8 cellular contexts compared by ENCODE assay signal in genomic region chr17:42133461-42134041, GRCh38. TPM values are rescaled to one million over a fixed set of nuclear protein-coding genes. Genes with fewer than 3 reads are reported as not detected.
A peak's percentile ranks its signal among the peaks of the same experiment; 100 is the strongest.
DNase-seq lines count a peak whose midpoint lies in the region; ATAC-seq and TF ChIP-seq lines count a peak whose summit lies in the region.

No MANE protein-coding gene starts in this region.

- peaks cover 0 to 6% of the 10 kb centered on the region in 2 donors for H3K36me3 ChIP-seq in body of pancreas (replicated peaks in 1 of 2; ENCODE audit: insufficient read depth in 1 of 2, low read depth in 2 of 2)
- peaks cover 4 to 41% of the 10 kb centered on the region in 2 donors for H3K36me3 ChIP-seq in psoas muscle (ENCODE audit: insufficient read depth in 1 of 2, low read depth in 1 of 2)

- WGBS in body of pancreas, 2 donors, result 0 to 14% methylated on average over 3 to 4 of the region's 4 CpGs
- WGBS in psoas muscle, 3 donors, result 17 to 25% (median 22%) methylated on average over 4 of the region's 4 CpGs

- H3K4me3 ChIP-seq in body of pancreas, result no peak overlapping the region
- no peak overlapping the region for H3K4me3 ChIP-seq in psoas muscle

- H3K27ac ChIP-seq in body of pancreas (peak overlapping the region; percentile 85 to 93 (median 88)), psoas muscle (peak overlapping the region; percentile 59)

- intact Hi-C loops in body of pancreas (cut with DNase I) (no loop called here), psoas muscle (cut with DNase I) (loop anchor here in 1 of 2 donors (10.0 kb wide), 1 partner anchor 141 kb away; the partner anchor contains the start of gene STAT5B)

- TF ChIP-seq CTCF in body of pancreas (IDR thresholded peaks at IDR 0.05), result no peak
- no peak for TF ChIP-seq CTCF in psoas muscle (IDR thresholded peaks at IDR 0.05)

- ATAC-seq in GM21576 (IDR thresholded peaks at IDR 0.05; ENCODE audit: unreplicated experiment) (peak; percentile 47), body of pancreas (peak; percentile 34), psoas muscle (peak; percentile 42 to 67 (median 50)), HG03521 (IDR thresholded peaks at IDR 0.05; ENCODE audit: unreplicated experiment) (no peak)

- peaks cover 76% of the 10 kb centered on the region for H3K4me1 ChIP-seq in body of pancreas
- peaks cover 88% of the 10 kb centered on the region for H3K4me1 ChIP-seq in psoas muscle

- H3K27me3 ChIP-seq in body of pancreas (no peaks in the 10 kb centered on the region), psoas muscle (ENCODE audit: insufficient read depth in 3 of 3, low read length in 2 of 3) (no peaks in the 10 kb centered on the region)

- TF ChIP-seq POLR2A in body of pancreas (IDR thresholded peaks at IDR 0.05), result no peak

- DNase-seq in DMS 273 (lab: John Stamatoyannopoulos, UW; ENCODE audit: unreplicated experiment), result peak; percentile 74
- DNase-seq in NCI-H2227 (lab: John Stamatoyannopoulos, UW; ENCODE audit: unreplicated experiment), result peak; percentile 80
- DNase-seq in body of pancreas, result peak; percentile 49 to 75 (median 68)
- no peak for DNase-seq in psoas muscle
- no peak for DNase-seq in HCEC 1CT
- no peak for DNase-seq in HuH-7 (ENCODE audit: low spot score)

- no peaks in the 10 kb centered on the region for H3K9me3 ChIP-seq in body of pancreas
- no peaks in the 10 kb centered on the region for H3K9me3 ChIP-seq in psoas muscle

RNA-seq across cellular contexts. Expression of gene HSPB9, which starts 10.9 kb away (rescaled TPM):
- 1 to 10 TPM in 1 of 2 donors, not detected in 1; 1.8 TPM for total RNA-seq in body of pancreas
- under 1 TPM in 1 of 4 donors, not detected in 3; 0.43 TPM for total RNA-seq in psoas muscle
- under 1 TPM in 2 of 3 donors, not detected in 1; 0.03 to 0.53 TPM for polyA plus RNA-seq in psoas muscle

RNA-seq across cellular contexts. Expression of gene KAT2A, which starts 12.4 kb away (rescaled TPM):
- total RNA-seq in body of pancreas, result 10 to 100 TPM; 50.6 to 58.7 TPM
- 10 to 100 TPM; 12.3 to 35.3 (median 20.0) TPM for total RNA-seq in psoas muscle
- polyA plus RNA-seq in psoas muscle, result 10 to 100 TPM; 20.9 to 23.5 (median 21.2) TPM

RNA-seq across cellular contexts. Expression of gene DHX58, which starts 21.0 kb away (rescaled TPM):
- total RNA-seq in body of pancreas (10 to 100 TPM in 1 of 2 donors, 1 to 10 TPM in 1; 5.7 to 19.1 TPM), psoas muscle (1 to 10 TPM; 2.0 to 4.2 (median 3.1) TPM)
- polyA plus RNA-seq in psoas muscle, result 1 to 10 TPM; 1.3 to 2.8 (median 2.0) TPM

RNA-seq across cellular contexts. Expression of gene RAB5C, which starts 21.2 kb away (rescaled TPM):
- 10 to 100 TPM; 21.1 to 37.1 TPM for total RNA-seq in body of pancreas
- total RNA-seq in psoas muscle, result 10 to 100 TPM; 27.3 to 43.2 (median 38.7) TPM
- 10 to 100 TPM; 41.5 to 70.9 (median 60.0) TPM for polyA plus RNA-seq in psoas muscle

RNA-seq across cellular contexts. Expression of gene ZNF385C, which starts 35.3 kb away (rescaled TPM):
- 1 to 10 TPM in 1 of 2 donors, not detected in 1; 1.3 TPM for total RNA-seq in body of pancreas
- 1 to 10 TPM in 3 of 4 donors, under 1 TPM in 1; 0.50 to 9.2 (median 1.1) TPM for total RNA-seq in psoas muscle
- polyA plus RNA-seq in psoas muscle, result under 1 TPM; 0.22 to 0.36 (median 0.32) TPM

Comparison
In these comparisons a context has a peak if more than half of its experiments do, and no peak if none do; other contexts are left out.
1. DNase-seq: peak in DMS 273 (single experiment), NCI-H2227 (single experiment) and body of pancreas (4 of 4); none in psoas muscle (0 of 2), HCEC 1CT (single experiment) and HuH-7 (single experiment).